Comparison of ENCODE assay signal across 9 cellular contexts in the genomic region with DNA sequence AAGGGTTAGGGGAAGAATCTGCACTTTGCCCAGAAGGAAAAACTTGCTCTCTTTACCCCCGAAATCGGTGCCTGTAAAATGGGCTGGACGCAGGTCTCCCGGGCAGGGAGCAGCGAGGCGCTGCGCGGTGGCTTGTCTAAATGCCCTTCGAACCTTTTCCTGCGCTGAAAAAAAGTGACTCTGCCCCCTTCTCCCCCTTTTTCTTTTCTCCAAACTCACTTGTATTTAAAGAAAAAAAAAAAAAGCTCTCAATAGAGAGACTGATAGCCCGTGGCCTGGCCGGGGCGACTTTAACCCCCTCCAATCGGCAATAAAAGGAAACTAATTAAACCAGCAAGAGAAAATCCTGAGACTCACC. TPM values are rescaled to one million over a fixed set of nuclear protein-coding genes. Genes with fewer than 3 reads are reported as not detected.
DNase-seq lines count a peak whose midpoint lies in the region; TF ChIP-seq lines count a peak whose summit lies in the region.
"Had no signal": no experiment of that assay in that cellular context is flagged by ENCODE, and none has a peak within 500 bp of the region (broad histone marks: within the 10 kb centered on the region; RNA-seq: fewer than 3 reads in every experiment).

No MANE protein-coding gene starts in this region.

- H3K4me1 Mint-ChIP-seq in brain, result peaks cover 64% of the 10 kb centered on the region

- POLR2A ChIA-PET in HEK293 (lab: Yijun Ruan, JAX), result interaction anchor here (2.5 kb wide), 1 partner anchor 11 kb away, joined by 15 read pairs; no protein-coding TSS in a partner anchor

- H3K4me1 ChIP-seq in HEK293 (ENCODE audit: control insufficient read depth, insufficient read depth, low read length) (no peaks in the 10 kb centered on the region), muscle layer of duodenum (ENCODE audit: control insufficient read depth in 1 of 2, insufficient read depth in 2 of 2, low read length in 2 of 2) (peaks cover 0 to 43% of the 10 kb centered on the region in 2 donors)

- H3K9me3 Mint-ChIP-seq in brain, result peaks cover 0 to 7% (median 0%) of the 10 kb centered on the region in 5 experiments

- H3K36me3 ChIP-seq in HEK293 (ENCODE audit: control insufficient read depth in 2 of 2, insufficient read depth in 1 of 2, low read length in 2 of 2), result no peaks in the 10 kb centered on the region
- H3K36me3 ChIP-seq in muscle layer of duodenum (ENCODE audit: control insufficient read depth in 1 of 2, insufficient read depth in 2 of 2, low read length in 2 of 2), result no peaks in the 10 kb centered on the region

- H3K27ac ChIP-seq in HEK293 (ENCODE audit: extremely low read depth, low read depth, low read length), result peak overlapping the region; percentile 34; the same call in 1 of the 2 replicates
- H3K27ac ChIP-seq in muscle layer of duodenum (ENCODE audit: low read length), result no peak overlapping the region

- H3K4me3 ChIP-seq in AG10803 (ENCODE audit: low read length), result peak overlapping the region; percentile 33
- peak overlapping the region; percentile 78 for H3K4me3 ChIP-seq in HEK293 (ENCODE audit: low read depth, low read length)
- peak overlapping the region; percentile 27 to 51 for H3K4me3 ChIP-seq in muscle layer of duodenum (ENCODE audit: low read depth in 1 of 2, low read length in 2 of 2)

- peaks cover 89% of the 10 kb centered on the region for H3K27me3 Mint-ChIP-seq in brain

- no peak for DNase-seq in AG10803 (ENCODE audit: low read depth)
- DNase-seq in NCI-H524 (lab: John Stamatoyannopoulos, UW), result no peak
- no peak for DNase-seq in SW 1271 (lab: John Stamatoyannopoulos, UW)
- DNase-seq in activated CD4-positive, CD25-positive, alpha-beta regulatory T cell (lab: John Stamatoyannopoulos, UW), result no peak
- no peak for DNase-seq in stimulated activated CD4-positive, alpha-beta T cell treated with anti-CD3 and anti-CD28 coated beads, Interleukin-15, amount 100 ng/mL, for 24 hours
- DNase-seq: activated CD4-positive, alpha-beta T cell treated with anti-CD3 and anti-CD28 coated beads, Interleukin-2, amount 50 U/mL, for 4 hours had no signal

- H3K36me3 Mint-ChIP-seq in brain, result peaks cover 21% of the 10 kb centered on the region

- no peak for TF ChIP-seq CTCF in AG10803 (conservative IDR thresholded peaks at IDR 0.05; ENCODE audit: low read length)
- TF ChIP-seq CTCF in HEK293 (tag by site-specific recombination; IDR thresholded peaks at IDR 0.05), result no peak
- no peak for TF ChIP-seq CTCF in brain (conservative IDR thresholded peaks at IDR 0.05)

- H3K27me3 ChIP-seq in muscle layer of duodenum (ENCODE audit: low read depth, low read length), result peaks cover 81% of the 10 kb centered on the region

- CTCF ChIA-PET in HEK293 (lab: Yijun Ruan, JAX), result interaction anchor here (0.6 to 0.7 kb wide), 3 partner anchors 80 to 475 kb away, joined by 3 read pairs; no protein-coding TSS in a partner anchor

- H3K9me3 ChIP-seq in HEK293 (ENCODE audit: control insufficient read depth, insufficient read depth, low read depth, low read length) (no peaks in the 10 kb centered on the region), muscle layer of duodenum (ENCODE audit: control insufficient read depth in 1 of 2, low read length in 2 of 2) (peaks cover 0 to 9% of the 10 kb centered on the region in 2 donors)

- peak overlapping the region in 4 of 5 experiments; percentile 80 to 98 (median 88) for H3K27ac Mint-ChIP-seq in brain

- H3K4me3 Mint-ChIP-seq in brain, result peak overlapping the region; percentile 87 to 97 (median 88)

TF ChIP-seq in HEK293, 187 proteins besides CTCF, POLR2A, EP300 and RAD21:
- no peak for TF ChIP-seq ZNF623 (tag by site-specific recombination; IDR thresholded peaks at IDR 0.05)
- no peak for TF ChIP-seq WT1 (tag by site-specific recombination; IDR thresholded peaks at IDR 0.05)
- TF ChIP-seq YY1 (tag by site-specific recombination; IDR thresholded peaks at IDR 0.05), result no peak
- no peak for TF ChIP-seq ZNF248 (tag by site-specific recombination; IDR thresholded peaks at IDR 0.05)
- no peak for TF ChIP-seq FEZF1 (tag by site-specific recombination; IDR thresholded peaks at IDR 0.05)
- TF ChIP-seq PRDM1 (tag by site-specific recombination; IDR thresholded peaks at IDR 0.05), result no peak
- TF ChIP-seq, protein P1, sequence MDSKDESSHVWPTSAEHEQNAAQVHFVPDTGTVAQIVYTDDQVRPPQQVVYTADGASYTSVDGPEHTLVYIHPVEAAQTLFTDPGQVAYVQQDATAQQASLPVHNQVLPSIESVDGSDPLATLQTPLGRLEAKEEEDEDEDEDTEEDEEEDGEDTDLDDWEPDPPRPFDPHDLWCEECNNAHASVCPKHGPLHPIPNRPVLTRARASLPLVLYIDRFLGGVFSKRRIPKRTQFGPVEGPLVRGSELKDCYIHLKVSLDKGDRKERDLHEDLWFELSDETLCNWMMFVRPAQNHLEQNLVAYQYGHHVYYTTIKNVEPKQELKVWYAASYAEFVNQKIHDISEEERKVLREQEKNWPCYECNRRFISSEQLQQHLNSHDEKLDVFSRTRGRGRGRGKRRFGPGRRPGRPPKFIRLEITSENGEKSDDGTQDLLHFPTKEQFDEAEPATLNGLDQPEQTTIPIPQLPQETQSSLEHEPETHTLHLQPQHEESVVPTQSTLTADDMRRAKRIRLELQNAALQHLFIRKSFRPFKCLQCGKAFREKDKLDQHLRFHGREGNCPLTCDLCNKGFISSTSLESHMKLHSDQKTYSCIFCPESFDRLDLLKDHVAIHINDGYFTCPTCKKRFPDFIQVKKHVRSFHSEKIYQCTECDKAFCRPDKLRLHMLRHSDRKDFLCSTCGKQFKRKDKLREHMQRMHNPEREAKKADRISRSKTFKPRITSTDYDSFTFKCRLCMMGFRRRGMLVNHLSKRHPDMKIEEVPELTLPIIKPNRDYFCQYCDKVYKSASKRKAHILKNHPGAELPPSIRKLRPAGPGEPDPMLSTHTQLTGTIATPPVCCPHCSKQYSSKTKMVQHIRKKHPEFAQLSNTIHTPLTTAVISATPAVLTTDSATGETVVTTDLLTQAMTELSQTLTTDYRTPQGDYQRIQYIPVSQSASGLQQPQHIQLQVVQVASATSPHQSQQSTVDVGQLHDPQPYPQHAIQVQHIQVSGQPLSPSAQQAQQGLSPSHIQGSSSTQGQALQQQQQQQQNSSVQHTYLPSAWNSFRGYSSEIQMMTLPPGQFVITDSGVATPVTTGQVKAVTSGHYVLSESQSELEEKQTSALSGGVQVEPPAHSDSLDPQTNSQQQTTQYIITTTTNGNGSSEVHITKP (tag by site-specific recombination; IDR thresholded peaks at IDR 0.05), result peak; percentile 81
- TF ChIP-seq ZNF324 (tag by site-specific recombination; IDR thresholded peaks at IDR 0.05), result no peak

RNA-seq across cellular contexts. Expression of a gene that starts 0.3 kb away (rescaled TPM):
- polyA plus RNA-seq in brain (ENCODE audit: insufficient read depth, low read depth, low replicate concordance), result 1.2 TPM
